10 cellular contexts compared by ENCODE assay signal in the genomic region with DNA sequence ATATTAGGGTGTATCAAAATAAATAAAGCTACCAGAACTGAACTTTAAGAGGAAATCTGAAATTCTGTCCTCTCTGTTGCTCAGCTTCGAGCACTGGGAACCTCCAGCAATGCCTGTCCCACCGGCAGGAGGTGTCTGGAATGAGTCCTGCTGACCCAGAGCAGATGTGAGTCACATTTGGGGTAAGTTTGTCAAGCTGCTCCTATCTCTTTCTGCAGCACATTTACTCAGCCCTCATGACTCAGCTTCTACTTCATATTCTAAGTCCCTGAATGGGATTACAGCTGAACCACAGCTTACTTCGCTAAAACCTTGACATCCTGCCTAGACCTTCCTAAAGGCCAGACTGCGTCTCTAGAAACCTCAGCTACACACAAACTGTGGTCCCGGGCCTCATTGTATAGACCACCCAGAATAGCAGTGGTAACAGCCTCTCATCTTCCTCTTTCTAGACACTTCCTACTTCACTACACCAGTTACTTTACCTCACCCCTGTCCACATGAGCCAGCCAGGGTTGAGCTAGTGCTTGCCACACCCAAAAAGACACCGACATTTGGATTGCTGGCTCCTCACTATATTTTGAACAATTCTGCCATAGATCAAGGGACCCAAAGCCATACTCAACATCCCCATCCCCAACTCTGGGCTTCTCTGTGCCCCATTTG.
DNase-seq lines count a peak whose midpoint lies in the region; ATAC-seq and TF ChIP-seq lines count a peak whose summit lies in the region.
"Had no signal": no experiment of that assay in that cellular context is flagged by ENCODE, and none has a peak within 500 bp of the region (broad histone marks: within the 10 kb centered on the region; RNA-seq: fewer than 3 reads in every experiment).

No MANE protein-coding gene starts in this region.

- H3K27ac Mint-ChIP-seq in endodermal cell = no peak overlapping the region

- no peaks in the 10 kb centered on the region for H3K4me1 ChIP-seq in endodermal cell (ENCODE audit: control insufficient read depth, insufficient read depth, low read length)
- H3K4me1 ChIP-seq: stomach had no signal

- H3K27ac ChIP-seq in endodermal cell (ENCODE audit: low read depth, low read length) = no peak overlapping the region
- H3K27ac ChIP-seq: stomach had no signal

- DNase-seq in H4 (ENCODE audit: low spot score) = peak; percentile 92
- DNase-seq in NOMO-1 treated with dmso at 0.1 percent for 144 hours (lab: John Stamatoyannopoulos, UW; ENCODE audit: unreplicated experiment) = peak; percentile 56
- peak; percentile 43 for DNase-seq in endodermal cell
- DNase-seq in skeletal muscle cell (ENCODE audit: low read depth) = peak; percentile 87
- no peak for DNase-seq in activated gamma-delta T cell treated with Interleukin-2 at 50 U/mL for 16 hours
- no peak for DNase-seq in NCI-H345 (lab: John Stamatoyannopoulos, UW)
- DNase-seq: NCI-H1092, occipital lobe, stomach had no signal

- no peaks in the 10 kb centered on the region for H3K27me3 Mint-ChIP-seq in endodermal cell (ENCODE audit: insufficient read depth)

- 77 to 86% methylated on average over 6 of the region's 6 CpGs for WGBS in endodermal cell (ENCODE audit: insufficient coverage in 1 of 2, insufficient read length in 1 of 2), 2 experiments

- no peak for ATAC-seq in GM18519 (IDR thresholded peaks at IDR 0.05; ENCODE audit: low FRiP score, unreplicated experiment)

- no peak overlapping the region for H3K9ac ChIP-seq in endodermal cell (ENCODE audit: extremely low read depth, low read length, poor library complexity, severe bottlenecking)

- no peaks in the 10 kb centered on the region for H3K9me3 Mint-ChIP-seq in endodermal cell

- H3K9me3 ChIP-seq in endodermal cell (ENCODE audit: control insufficient read depth, low read length) = no peaks in the 10 kb centered on the region
- H3K9me3 ChIP-seq: stomach had no signal

- no peak overlapping the region for H3K4me3 Mint-ChIP-seq in endodermal cell

- peaks cover 10% of the 10 kb centered on the region for H3K4me1 Mint-ChIP-seq in endodermal cell

- H3K4me3 ChIP-seq in endodermal cell (ENCODE audit: low read length) (no peak overlapping the region), skeletal muscle cell (ENCODE audit: low read depth, low read length) (no peak overlapping the region)
- H3K4me3 ChIP-seq: stomach had no signal

- no peaks in the 10 kb centered on the region for H3K27me3 ChIP-seq in endodermal cell (ENCODE audit: control insufficient read depth, insufficient read depth, low read length, poor library complexity, severe bottlenecking)
- H3K27me3 ChIP-seq: stomach had no signal

- no peaks in the 10 kb centered on the region for H3K36me3 ChIP-seq in endodermal cell (ENCODE audit: control insufficient read depth, insufficient read depth, low read length)
- H3K36me3 ChIP-seq: stomach had no signal

- no peaks in the 10 kb centered on the region for H3K36me3 Mint-ChIP-seq in endodermal cell (ENCODE audit: low read depth)

- TF ChIP-seq CTCF in endodermal cell (conservative IDR thresholded peaks at IDR 0.05) = no peak

Comparison
In these comparisons a context has a peak if more than half of its experiments do, and no peak if none do; other contexts are left out.
1. DNase-seq: peak in H4 (single experiment), NOMO-1 treated with dmso at 0.1 percent for 144 hours (single experiment), endodermal cell (single experiment) and skeletal muscle cell (single experiment); none in activated gamma-delta T cell treated with Interleukin-2 at 50 U/mL for 16 hours (single experiment) and NCI-H345 (single experiment).